In the genomic region with DNA sequence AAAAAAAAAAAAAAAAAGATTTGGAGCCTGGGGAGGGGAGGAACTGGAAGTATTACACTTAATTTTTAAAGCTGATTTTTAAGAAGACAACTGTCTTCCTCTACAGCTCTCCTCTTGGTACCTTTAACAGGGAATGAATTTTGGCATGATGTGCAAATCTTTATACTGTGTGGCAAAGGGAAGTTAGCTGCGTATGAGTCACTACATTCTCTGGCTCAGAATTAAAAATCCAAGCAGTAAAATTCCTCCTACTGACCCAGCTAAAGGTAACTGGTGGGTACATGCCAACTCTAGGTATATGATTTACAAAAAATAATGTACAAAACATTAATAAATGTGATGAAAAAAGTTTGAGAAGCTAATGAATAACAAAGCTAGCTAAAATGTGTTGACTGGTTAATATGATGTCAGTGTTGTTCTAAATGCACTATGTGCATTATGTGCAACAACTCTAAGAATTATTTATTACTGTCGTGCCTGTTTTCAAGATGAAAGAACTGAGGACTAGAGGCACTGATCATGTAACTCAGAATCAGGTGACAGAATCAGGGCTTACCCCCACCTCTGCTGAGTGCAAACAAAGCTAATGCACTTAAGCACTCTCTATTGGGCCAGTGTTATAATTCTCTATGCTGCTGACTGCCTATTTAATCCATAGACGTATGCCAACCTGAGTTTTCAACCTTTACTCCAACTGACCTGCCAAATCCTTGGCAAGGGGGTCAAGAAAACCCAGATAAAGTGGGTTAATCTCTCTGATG, we compare ENCODE assay signal across 16 cellular contexts.
DNase-seq lines count a peak whose midpoint lies in the region; ATAC-seq and TF ChIP-seq lines count a peak whose summit lies in the region.
"Had no signal": no experiment of that assay in that cellular context is flagged by ENCODE, and none has a peak within 500 bp of the region (broad histone marks: within the 10 kb centered on the region; RNA-seq: fewer than 3 reads in every experiment).

No MANE protein-coding gene starts in this region.

- H3K4me2 ChIP-seq in parathyroid adenoma (ENCODE audit: low read length) (no peak overlapping the region), osteoblast (ENCODE audit: insufficient read depth, low read length) (no peak overlapping the region)
- H3K4me2 ChIP-seq: BLaER1 had no signal

- DNase-seq in DMS153 treated with DMSO at 0.1 percent for 48 hours (lab: John Stamatoyannopoulos, UW; ENCODE audit: unreplicated experiment), result peak; percentile 18
- peak; percentile 30 for DNase-seq in NCI-H345 (lab: John Stamatoyannopoulos, UW)
- peak; percentile 44 for DNase-seq in WERI-Rb-1
- no peak for DNase-seq in osteoblast (ENCODE audit: insufficient read length, low spot score, missing footprints)
- DNase-seq in H4 (ENCODE audit: low spot score), result no peak
- DNase-seq: CD8-positive, alpha-beta memory T cell; DMS79; NCI-H1694; NCI-H526; T-helper 17 cell had no signal

- no peak overlapping the region for H3K9ac ChIP-seq in parathyroid adenoma
- H3K9ac ChIP-seq: BLaER1 had no signal

- no peak overlapping the region for H3K4me3 ChIP-seq in WERI-Rb-1 (ENCODE audit: low read depth, low read length)
- no peak overlapping the region for H3K4me3 ChIP-seq in parathyroid adenoma (ENCODE audit: low read depth, low read length)
- no peak overlapping the region for H3K4me3 ChIP-seq in osteoblast (ENCODE audit: insufficient read depth, low read length)
- H3K4me3 ChIP-seq: BLaER1, K562 had no signal

- no peak for ATAC-seq in GM18867 (IDR thresholded peaks at IDR 0.05; ENCODE audit: unreplicated experiment)
- ATAC-seq: K562, Right ventricle myocardium inferior, T-helper 17 cell had no signal

- TF ChIP-seq CTCF in WERI-Rb-1 (IDR thresholded peaks at IDR 0.05; ENCODE audit: low read depth, low read length), result no peak
- TF ChIP-seq CTCF in parathyroid adenoma (IDR thresholded peaks at IDR 0.05), result no peak
- no peak for TF ChIP-seq CTCF in osteoblast (IDR thresholded peaks at IDR 0.05; ENCODE audit: extremely low read depth, low read depth, low read length)

- H3K9me3 ChIP-seq in WERI-Rb-1 (ENCODE audit: severe bottlenecking) (peaks cover 2% of the 10 kb centered on the region), parathyroid adenoma (ENCODE audit: control insufficient read depth, low read length) (no peaks in the 10 kb centered on the region), osteoblast (ENCODE audit: low read depth, low read length) (no peaks in the 10 kb centered on the region)
- H3K9me3 ChIP-seq: BLaER1 had no signal

- H3K4me1 ChIP-seq in parathyroid adenoma (peaks cover 9% of the 10 kb centered on the region), osteoblast (ENCODE audit: insufficient read depth, low read length) (no peaks in the 10 kb centered on the region)
- H3K4me1 ChIP-seq: BLaER1 had no signal

- H3K79me2 ChIP-seq in parathyroid adenoma (no peaks in the 10 kb centered on the region), osteoblast (ENCODE audit: insufficient read depth, low read length) (no peaks in the 10 kb centered on the region)

- peak overlapping the region; percentile 5 for H2AFZ ChIP-seq in parathyroid adenoma
- no peak overlapping the region for H2AFZ ChIP-seq in osteoblast (ENCODE audit: low read length)

- H3K27me3 ChIP-seq in WERI-Rb-1 (ENCODE audit: insufficient read depth, low read depth, severe bottlenecking) (no peaks in the 10 kb centered on the region), parathyroid adenoma (ENCODE audit: control insufficient read depth, insufficient read depth, low read length) (no peaks in the 10 kb centered on the region), osteoblast (ENCODE audit: insufficient read depth, low read length) (no peaks in the 10 kb centered on the region)
- H3K27me3 ChIP-seq: BLaER1 had no signal

- H3K27ac ChIP-seq in WERI-Rb-1 (no peak overlapping the region), parathyroid adenoma (no peak overlapping the region), osteoblast (ENCODE audit: low read depth, low read length) (no peak overlapping the region)
- H3K27ac ChIP-seq: BLaER1, HL-60 had no signal

- H4K20me1 ChIP-seq in osteoblast (ENCODE audit: insufficient read depth, low read length), result no peaks in the 10 kb centered on the region
- H4K20me1 ChIP-seq: BLaER1 had no signal

- no peaks in the 10 kb centered on the region for H3K36me3 ChIP-seq in WERI-Rb-1
- H3K36me3 ChIP-seq in parathyroid adenoma (ENCODE audit: control insufficient read depth, insufficient read depth, low read length), result no peaks in the 10 kb centered on the region
- no peaks in the 10 kb centered on the region for H3K36me3 ChIP-seq in osteoblast (ENCODE audit: insufficient read depth, low read length)
- H3K36me3 ChIP-seq: BLaER1 had no signal

Comparison
In these comparisons a context has a peak if more than half of its experiments do, and no peak if none do; other contexts are left out.
1. DNase-seq: peak in DMS153 treated with DMSO at 0.1 percent for 48 hours (single experiment), NCI-H345 (single experiment) and WERI-Rb-1 (single experiment); none in osteoblast (single experiment) and H4 (single experiment).